In the genomic region with DNA sequence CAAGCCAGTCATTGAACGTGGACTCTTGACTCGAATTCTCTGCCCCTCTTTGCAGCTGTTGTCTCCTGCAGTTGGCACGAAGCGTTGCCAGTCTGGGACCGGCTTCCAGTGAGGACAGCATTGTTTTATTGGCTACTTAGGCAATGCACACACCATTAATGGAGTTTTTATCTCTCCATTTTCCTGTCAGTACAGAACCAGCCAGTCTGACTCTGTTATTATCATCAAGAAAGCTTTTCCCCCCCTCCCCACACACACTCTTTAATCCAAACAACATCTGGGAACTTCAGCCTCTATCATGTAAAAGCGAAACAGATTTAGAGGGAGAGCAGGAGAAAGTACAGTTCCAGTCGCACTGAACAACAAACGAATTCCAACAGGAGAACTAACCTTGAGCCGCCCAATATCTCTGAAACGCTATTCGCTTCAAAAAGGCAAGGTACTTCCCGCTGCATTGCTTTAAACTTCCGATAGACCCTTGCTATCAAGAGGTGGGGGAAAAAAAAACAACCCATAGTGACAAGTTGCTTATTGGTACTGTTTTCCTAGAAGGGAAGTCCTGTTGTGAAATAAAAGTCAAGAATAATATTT, we compare ENCODE assay signal across 8 cellular contexts. TPM values are rescaled to one million over a fixed set of nuclear protein-coding genes. Genes with fewer than 3 reads are reported as not detected.
DNase-seq lines count a peak whose midpoint lies in the region; ATAC-seq and TF ChIP-seq lines count a peak whose summit lies in the region.

No MANE protein-coding gene starts in this region.

- no peaks in the 10 kb centered on the region for H3K9me3 Mint-ChIP-seq in activated CD4-positive, alpha-beta memory T cell treated with anti-CD3 and anti-CD28 coated beads for 36 hours
- H3K9me3 Mint-ChIP-seq in activated CD4-positive, alpha-beta memory T cell treated with anti-CD3 and anti-CD28 coated beads, Interleukin-2, amount 10 ng/mL, durations not matched to agents 7 days and 5 days = no peaks in the 10 kb centered on the region

- H3K36me3 Mint-ChIP-seq in activated CD4-positive, alpha-beta memory T cell treated with anti-CD3 and anti-CD28 coated beads for 36 hours = peaks cover 16% of the 10 kb centered on the region
- peaks cover 14% of the 10 kb centered on the region for H3K36me3 Mint-ChIP-seq in activated CD4-positive, alpha-beta memory T cell treated with anti-CD3 and anti-CD28 coated beads, Interleukin-2, amount 10 ng/mL, durations not matched to agents 7 days and 5 days (ENCODE audit: low read depth)

- H3K4me3 ChIP-seq in right atrium auricular region = peak overlapping the region; percentile 10 to 31
- peak overlapping the region in 2 of 7 experiments; percentile 4 to 16 for H3K4me3 ChIP-seq in skin epidermis

- H3K27ac Mint-ChIP-seq in activated CD4-positive, alpha-beta memory T cell treated with anti-CD3 and anti-CD28 coated beads for 36 hours = peak overlapping the region; percentile 5
- H3K27ac Mint-ChIP-seq in activated CD4-positive, alpha-beta memory T cell treated with anti-CD3 and anti-CD28 coated beads, Interleukin-2, amount 10 ng/mL, durations not matched to agents 7 days and 5 days = no peak overlapping the region

- no peaks in the 10 kb centered on the region for H3K27me3 Mint-ChIP-seq in activated CD4-positive, alpha-beta memory T cell treated with anti-CD3 and anti-CD28 coated beads for 36 hours
- no peaks in the 10 kb centered on the region for H3K27me3 Mint-ChIP-seq in activated CD4-positive, alpha-beta memory T cell treated with anti-CD3 and anti-CD28 coated beads, Interleukin-2, amount 10 ng/mL, durations not matched to agents 7 days and 5 days

- peaks cover 49% of the 10 kb centered on the region for H3K4me1 Mint-ChIP-seq in activated CD4-positive, alpha-beta memory T cell treated with anti-CD3 and anti-CD28 coated beads for 36 hours (ENCODE audit: low read depth)
- peaks cover 26% of the 10 kb centered on the region for H3K4me1 Mint-ChIP-seq in activated CD4-positive, alpha-beta memory T cell treated with anti-CD3 and anti-CD28 coated beads, Interleukin-2, amount 10 ng/mL, durations not matched to agents 7 days and 5 days

- POLR2A ChIA-PET in activated CD4-positive, alpha-beta memory T cell treated with anti-CD3 and anti-CD28 coated beads for 36 hours (lab: Charles Lee) = interaction anchor here (0.7 to 1.5 kb wide), 2 partner anchors 18 to 39 kb away, joined by 3 to 6 read pairs; a partner anchor contains a TSS
- POLR2A ChIA-PET in activated CD4-positive, alpha-beta memory T cell treated with anti-CD3 and anti-CD28 coated beads, Interleukin-2, amount 10 ng/mL, durations not matched to agents 7 days and 5 days (lab: Charles Lee) = no interaction called here

- TF ChIP-seq CTCF in VCaP (conservative IDR thresholded peaks at IDR 0.05) = no peak
- TF ChIP-seq CTCF in right atrium auricular region (IDR thresholded peaks at IDR 0.05) = no peak

- CTCF ChIA-PET in activated CD4-positive, alpha-beta memory T cell treated with anti-CD3 and anti-CD28 coated beads for 36 hours (lab: Charles Lee) = no interaction called here
- CTCF ChIA-PET in activated CD4-positive, alpha-beta memory T cell treated with anti-CD3 and anti-CD28 coated beads, Interleukin-2, amount 10 ng/mL, durations not matched to agents 7 days and 5 days (lab: Charles Lee) = no interaction called here

- peaks cover 0 to 71% of the 10 kb centered on the region in 2 donors for H3K4me1 ChIP-seq in right atrium auricular region

- H3K36me3 ChIP-seq in right atrium auricular region = no peaks in the 10 kb centered on the region

- no peak for ATAC-seq in HG03175 (IDR thresholded peaks at IDR 0.05; ENCODE audit: unreplicated experiment)

- no peaks in the 10 kb centered on the region for H3K9me3 ChIP-seq in right atrium auricular region

- H3K27ac ChIP-seq in VCaP = peak overlapping the region; percentile 49
- peak overlapping the region; percentile 81 for H3K27ac ChIP-seq in right atrium auricular region
- peak overlapping the region in 19 of 21 experiments; percentile 23 to 79 (median 69) for H3K27ac ChIP-seq in skin epidermis

- no peak overlapping the region for H3K4me3 Mint-ChIP-seq in activated CD4-positive, alpha-beta memory T cell treated with anti-CD3 and anti-CD28 coated beads for 36 hours
- no peak overlapping the region for H3K4me3 Mint-ChIP-seq in activated CD4-positive, alpha-beta memory T cell treated with anti-CD3 and anti-CD28 coated beads, Interleukin-2, amount 10 ng/mL, durations not matched to agents 7 days and 5 days

- intact Hi-C loops in activated CD4-positive, alpha-beta memory T cell treated with anti-CD3 and anti-CD28 coated beads for 36 hours (cut with micrococcal nuclease) = loop anchor here (2.0 to 5.0 kb wide), 2 partner anchors 15 to 34 kb away; no protein-coding TSS in a partner anchor
- intact Hi-C loops in posterior vena cava (cut with DNase I) = no loop called here

- DNase-seq in activated CD4-positive, alpha-beta memory T cell treated with anti-CD3 and anti-CD28 coated beads for 36 hours = no peak
- DNase-seq in activated CD4-positive, alpha-beta memory T cell treated with anti-CD3 and anti-CD28 coated beads, Interleukin-2, amount 10 ng/mL, durations not matched to agents 7 days and 5 days = no peak
- DNase-seq in right atrium auricular region (ENCODE audit: low spot score) (no peak), posterior vena cava (ENCODE audit: low spot score) (no peak)
- no peak for DNase-seq in activated CD4-positive, alpha-beta T cell treated with anti-CD3 and anti-CD28 coated beads, Interleukin-2, amount 50 U/mL, for 48 hours

- no peaks in the 10 kb centered on the region for H3K27me3 ChIP-seq in right atrium auricular region

RNA-seq across cellular contexts. Expression of a gene that starts 38.2 kb away (rescaled TPM):
- total RNA-seq in activated CD4-positive, alpha-beta memory T cell treated with anti-CD3 and anti-CD28 coated beads for 36 hours = 10 to 100 TPM; 24.8 to 25.0 TPM
- total RNA-seq in activated CD4-positive, alpha-beta memory T cell treated with anti-CD3 and anti-CD28 coated beads, Interleukin-2, amount 10 ng/mL, durations not matched to agents 7 days and 5 days = 10 to 100 TPM; 24.2 to 27.6 TPM
- 10 to 100 TPM; 34.5 to 36.8 TPM for total RNA-seq in right atrium auricular region
- total RNA-seq in posterior vena cava = 10 to 100 TPM; 67.4 to 70.3 TPM
